19 cellular contexts compared by ENCODE assay signal in the genomic region with DNA sequence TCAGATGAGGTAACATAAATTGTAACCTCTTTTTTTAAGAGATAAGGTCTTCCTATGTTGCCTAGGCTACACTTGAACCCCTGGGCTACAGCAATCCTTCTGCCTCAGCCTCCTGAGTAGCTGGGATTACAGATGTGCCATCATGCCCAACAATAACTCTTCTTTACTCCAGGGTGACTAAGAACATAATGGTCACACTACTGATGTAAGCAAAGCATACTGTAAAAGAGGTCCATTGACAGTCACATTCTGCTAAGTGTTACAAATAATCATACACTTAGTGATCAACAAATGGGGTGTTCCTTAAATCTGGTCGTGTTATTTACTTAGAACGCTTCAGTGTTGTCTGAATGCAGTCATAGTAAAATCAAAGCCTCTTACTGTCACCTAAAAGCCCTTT.
DNase-seq lines count a peak whose midpoint lies in the region; ATAC-seq and TF ChIP-seq lines count a peak whose summit lies in the region.
"Had no signal": no experiment of that assay in that cellular context is flagged by ENCODE, and none has a peak within 500 bp of the region (broad histone marks: within the 10 kb centered on the region; RNA-seq: fewer than 3 reads in every experiment).

No MANE protein-coding gene starts in this region.

- H3K4me2 ChIP-seq in GM23338 (no peak overlapping the region), fibroblast of lung (ENCODE audit: extremely low read depth, insufficient read depth, low read length) (no peak overlapping the region), smooth muscle cell (peak overlapping the region; percentile 24)

- no peak for DNase-seq in GM23338 (ENCODE audit: low spot score)
- DNase-seq in M059J (ENCODE audit: low read depth), result peak; percentile 24
- no peak for DNase-seq in fibroblast of lung (ENCODE audit: low read depth in 2 of 2)
- DNase-seq in smooth muscle cell (lab: John Stamatoyannopoulos, UW; ENCODE audit: unreplicated experiment), result no peak
- DNase-seq in glomerular visceral epithelial cell (ENCODE audit: extremely low spot score), result no peak
- DNase-seq in AML-193 (lab: John Stamatoyannopoulos, UW), result no peak
- DNase-seq: activated CD4-positive, alpha-beta T cell treated with anti-CD3 and anti-CD28 coated beads, Interleukin-2, amount 10 ng/mL, durations not matched to agents 24 days and 14 days; activated naive CD8-positive, alpha-beta T cell treated with anti-CD3 and anti-CD28 coated beads, Interleukin-2, amount 10 ng/mL, durations not matched to agents 7 days and 5 days; brain microvascular endothelial cell; COR-L47; midbrain; NCI-H187; NCI-H226; stimulated activated naive B cell treated with anti-CD40 and anti-IgM and Interleukin-4, amounts not matched to agents 10 μg/mL and 1 μg/mL and 100 μg/mL, for 72 hours had no signal

- WGBS in smooth muscle cell (ENCODE audit: low lambda C conversion rate), result 71% methylated on average over 2 of the region's 2 CpGs

- H3K9me3 ChIP-seq in fibroblast of lung (ENCODE audit: control insufficient read depth, insufficient read depth, low read depth, low read length) (no peaks in the 10 kb centered on the region), smooth muscle cell (replicated peaks; ENCODE audit: low read depth) (no peaks in the 10 kb centered on the region)
- H3K9me3 ChIP-seq: gastroesophageal sphincter, HAP-1 had no signal

- H3K27me3 ChIP-seq in GM23338 (ENCODE audit: insufficient read depth) (no peaks in the 10 kb centered on the region), fibroblast of lung (ENCODE audit: control insufficient read depth, insufficient read depth, low read length) (no peaks in the 10 kb centered on the region), smooth muscle cell (ENCODE audit: low read depth) (no peaks in the 10 kb centered on the region)
- H3K27me3 ChIP-seq: brain microvascular endothelial cell, gastroesophageal sphincter had no signal

- no peak overlapping the region for H3K4me3 ChIP-seq in GM23338
- no peak overlapping the region for H3K4me3 ChIP-seq in fibroblast of lung (replicated peaks in 1 of 4; ENCODE audit: control extremely low read depth in 1 of 4, insufficient read depth in 1 of 4, low read depth in 3 of 4, low read length in 4 of 4)
- no peak overlapping the region for H3K4me3 ChIP-seq in smooth muscle cell
- H3K4me3 ChIP-seq: gastroesophageal sphincter, HAP-1 had no signal

- H3K36me3 Mint-ChIP-seq in GM23338 (ENCODE audit: low read depth), result no peaks in the 10 kb centered on the region
- H3K36me3 Mint-ChIP-seq: activated naive CD8-positive, alpha-beta T cell treated with anti-CD3 and anti-CD28 coated beads, Interleukin-2, amount 10 ng/mL, durations not matched to agents 7 days and 5 days; stimulated activated naive B cell treated with anti-CD40 and anti-IgM and Interleukin-4, amounts not matched to agents 10 μg/mL and 1 μg/mL and 100 μg/mL, for 72 hours had no signal

- H3K4me1 ChIP-seq in GM23338 (ENCODE audit: insufficient read depth) (no peaks in the 10 kb centered on the region), fibroblast of lung (ENCODE audit: control insufficient read depth, extremely low read depth, insufficient read depth, low read length) (peaks cover 18% of the 10 kb centered on the region), smooth muscle cell (ENCODE audit: low read depth) (peaks cover 6% of the 10 kb centered on the region)

- 0 out of 3 replicates have a peak, but pooled peaks cover 3% of the 10 kb centered on the region for H3K4me1 Mint-ChIP-seq in GM23338
- H3K4me1 Mint-ChIP-seq: activated CD4-positive, alpha-beta T cell treated with anti-CD3 and anti-CD28 coated beads, Interleukin-2, amount 10 ng/mL, durations not matched to agents 24 days and 14 days; activated naive CD8-positive, alpha-beta T cell treated with anti-CD3 and anti-CD28 coated beads, Interleukin-2, amount 10 ng/mL, durations not matched to agents 7 days and 5 days; B cell had no signal

- 0 out of 2 replicates have a peak overlapping the region, but pooled peaks have one; percentile 37 for H3K27ac Mint-ChIP-seq in GM23338
- H3K27ac Mint-ChIP-seq: activated CD4-positive, alpha-beta T cell treated with anti-CD3 and anti-CD28 coated beads, Interleukin-2, amount 10 ng/mL, durations not matched to agents 24 days and 14 days; activated naive CD8-positive, alpha-beta T cell treated with anti-CD3 and anti-CD28 coated beads, Interleukin-2, amount 10 ng/mL, durations not matched to agents 7 days and 5 days; activated T-helper 2 cell treated with anti-CD3 and anti-CD28 coated beads, Interferon-gamma antibody, Interleukin-2, Interleukin-4, amounts not matched to agents 10 μg/mL and 5 μg/mL and 100 μg/mL, durations not matched to agents 14 hours and 24 hours and 36 hours; B cell; stimulated activated naive B cell treated with anti-CD40 and anti-IgM and Interleukin-4, amounts not matched to agents 10 μg/mL and 1 μg/mL and 100 μg/mL, for 72 hours had no signal

- H3K9me2 ChIP-seq in GM23338 (ENCODE audit: insufficient read depth), result no peaks in the 10 kb centered on the region

- H3F3A ChIP-seq in GM23338 (replicated peaks; ENCODE audit: low read depth) (no peaks in the 10 kb centered on the region), smooth muscle cell (ENCODE audit: low read depth) (peaks cover 7% of the 10 kb centered on the region)

- H3K27ac ChIP-seq in GM23338 (ENCODE audit: low read depth), result no peak overlapping the region
- H3K27ac ChIP-seq in fibroblast of lung (ENCODE audit: insufficient read depth, low read length), result peak overlapping the region; percentile 23
- H3K27ac ChIP-seq in smooth muscle cell (ENCODE audit: low read depth), result peak overlapping the region; percentile 77
- H3K27ac ChIP-seq: gastroesophageal sphincter had no signal

- H3K9ac ChIP-seq in fibroblast of lung (ENCODE audit: insufficient read depth, low read length) (no peak overlapping the region), smooth muscle cell (ENCODE audit: low read depth) (no peak overlapping the region)

- no peaks in the 10 kb centered on the region for H3K79me2 ChIP-seq in GM23338 (replicated peaks; ENCODE audit: insufficient read depth)
- H3K79me2 ChIP-seq in fibroblast of lung (ENCODE audit: control insufficient read depth, insufficient read depth, low read length), result peaks cover 69% of the 10 kb centered on the region
- peaks cover 31% of the 10 kb centered on the region for H3K79me2 ChIP-seq in smooth muscle cell (ENCODE audit: low read depth)

- TF ChIP-seq CTCF in GM23338 (conservative IDR thresholded peaks at IDR 0.05; ENCODE audit: low read depth in 2 of 2), result no peak
- no peak for TF ChIP-seq CTCF in fibroblast of lung (conservative IDR thresholded peaks at IDR 0.05 in 1 of 2, IDR thresholded peaks at IDR 0.05 in 1 of 2; ENCODE audit: low read depth in 1 of 2, low read length in 2 of 2)
- TF ChIP-seq CTCF in smooth muscle cell (IDR thresholded peaks at IDR 0.05; ENCODE audit: borderline replicate concordance, insufficient read depth, poor library complexity, severe bottlenecking), result no peak

- no peak overlapping the region for H3K4me3 Mint-ChIP-seq in GM23338
- H3K4me3 Mint-ChIP-seq: activated CD4-positive, alpha-beta T cell treated with anti-CD3 and anti-CD28 coated beads, Interleukin-2, amount 10 ng/mL, durations not matched to agents 24 days and 14 days; activated naive CD8-positive, alpha-beta T cell treated with anti-CD3 and anti-CD28 coated beads, Interleukin-2, amount 10 ng/mL, durations not matched to agents 7 days and 5 days; B cell; stimulated activated naive B cell treated with anti-CD40 and anti-IgM and Interleukin-4, amounts not matched to agents 10 μg/mL and 1 μg/mL and 100 μg/mL, for 72 hours had no signal

- no peaks in the 10 kb centered on the region for H3K27me3 Mint-ChIP-seq in GM23338 (ENCODE audit: insufficient read depth, low read depth, poor library complexity)

- ATAC-seq in GM23338 (no peak), GM21390 (IDR thresholded peaks at IDR 0.05; ENCODE audit: unreplicated experiment) (no peak)
- ATAC-seq: gastroesophageal sphincter; stimulated activated naive B cell treated with anti-CD40 and anti-IgM and Interleukin-4, amounts not matched to agents 10 μg/mL and 1 μg/mL and 100 μg/mL, for 72 hours had no signal

- H3K36me3 ChIP-seq in GM23338 (ENCODE audit: insufficient read depth) (no peaks in the 10 kb centered on the region), fibroblast of lung (ENCODE audit: control insufficient read depth, insufficient read depth, low read length) (no peaks in the 10 kb centered on the region), smooth muscle cell (ENCODE audit: low read depth) (no peaks in the 10 kb centered on the region)
- H3K36me3 ChIP-seq: brain microvascular endothelial cell, gastroesophageal sphincter, HAP-1 had no signal

- no peak overlapping the region for H2AFZ ChIP-seq in GM23338
- H2AFZ ChIP-seq in fibroblast of lung (ENCODE audit: low read length), result no peak overlapping the region
- no peak overlapping the region for H2AFZ ChIP-seq in smooth muscle cell (ENCODE audit: low read depth)

- H4K20me1 ChIP-seq in GM23338 (replicated peaks; ENCODE audit: insufficient read depth), result no peaks in the 10 kb centered on the region
- H4K20me1 ChIP-seq in fibroblast of lung (ENCODE audit: control insufficient read depth, extremely low read depth, insufficient read depth, low read length), result no peaks in the 10 kb centered on the region
- H4K20me1 ChIP-seq in smooth muscle cell (ENCODE audit: low read depth), result no peaks in the 10 kb centered on the region

- H3K9me3 Mint-ChIP-seq in GM23338, result no peaks in the 10 kb centered on the region
- H3K9me3 Mint-ChIP-seq: activated CD4-positive, alpha-beta T cell treated with anti-CD3 and anti-CD28 coated beads, Interleukin-2, amount 10 ng/mL, durations not matched to agents 24 days and 14 days; activated naive CD8-positive, alpha-beta T cell treated with anti-CD3 and anti-CD28 coated beads, Interleukin-2, amount 10 ng/mL, durations not matched to agents 7 days and 5 days; activated T-helper 2 cell treated with anti-CD3 and anti-CD28 coated beads, Interferon-gamma antibody, Interleukin-2, Interleukin-4, amounts not matched to agents 10 μg/mL and 5 μg/mL and 100 μg/mL, durations not matched to agents 14 hours and 24 hours and 36 hours; stimulated activated naive B cell treated with anti-CD40 and anti-IgM and Interleukin-4, amounts not matched to agents 10 μg/mL and 1 μg/mL and 100 μg/mL, for 72 hours had no signal

TF ChIP-seq in GM23338, 12 proteins besides CTCF, POLR2A, EP300 and RAD21 (continues in another document):
- TF ChIP-seq EZH2phosphoT487 (IDR thresholded peaks at IDR 0.05; ENCODE audit: unreplicated experiment), result no peak
